1 cellular context compared by ENCODE assay signal in the genomic region with DNA sequence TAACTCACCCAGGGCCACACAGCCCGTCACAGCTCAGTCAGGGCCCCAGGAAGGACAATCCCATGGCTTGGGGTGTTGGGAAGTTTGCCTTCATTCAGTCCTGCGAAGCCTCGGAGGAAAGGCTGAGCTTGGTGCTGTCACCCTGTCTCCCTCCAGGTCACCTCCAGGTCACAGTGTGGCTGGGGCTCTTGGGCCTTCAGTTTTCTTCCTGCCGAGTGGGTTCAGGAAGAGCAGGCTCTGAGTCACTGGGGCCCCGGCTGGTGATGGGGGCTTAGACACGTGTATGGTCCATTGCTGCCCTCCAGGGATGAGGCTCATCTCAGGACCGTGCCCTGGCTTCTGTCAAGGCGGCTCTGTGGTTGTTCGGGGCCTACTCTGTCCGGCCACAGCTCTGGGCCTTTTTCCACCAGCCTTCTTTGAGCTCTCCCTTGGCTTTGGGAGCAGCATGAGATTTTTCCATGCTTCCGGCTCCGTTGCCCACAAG.
TF ChIP-seq lines count a peak whose summit lies in the region.

No MANE protein-coding gene starts in this region.

TF ChIP-seq in HepG2, 621 proteins besides CTCF, POLR2A, EP300 and RAD21 (continued from another document and continues in another):
- TF ChIP-seq SOX13 (IDR thresholded peaks at IDR 0.05) (no peak), SOX13 (CRISPR knock-in tag; conservative IDR thresholded peaks at IDR 0.05 in 1 of 2, IDR thresholded peaks at IDR 0.05 in 1 of 2) (peak in 1 of 2 experiments; percentile 6; a peak in 1 of 4 replicates), PCBP2 (optimal IDR thresholded peaks at IDR 0.05; ENCODE audit: low read depth, low read length, poor library complexity, severe bottlenecking) (no peak), NFYC (CRISPR knock-in tag; IDR thresholded peaks at IDR 0.05) (no peak), HOXA3 (CRISPR knock-in tag; IDR thresholded peaks at IDR 0.05) (no peak), SP2 (CRISPR knock-in tag; IDR thresholded peaks at IDR 0.05) (0 out of 2 replicates have a peak, but pooled peaks have one; percentile 24), ZNF574 (CRISPR knock-in tag; IDR thresholded peaks at IDR 0.05) (0 out of 2 replicates have a peak, but pooled peaks have one; percentile 31), TARDBP (CRISPR knock-in tag; IDR thresholded peaks at IDR 0.05) (no peak), CCAR2 (optimal IDR thresholded peaks at IDR 0.05; ENCODE audit: low read depth, low read length) (no peak), ZC3H13 (CRISPR knock-in tag; IDR thresholded peaks at IDR 0.05) (no peak), ZBTB40 (IDR thresholded peaks at IDR 0.05) (no peak), ZBTB40 (CRISPR knock-in tag; IDR thresholded peaks at IDR 0.05) (no peak), FOSL1 (CRISPR knock-in tag; IDR thresholded peaks at IDR 0.05; ENCODE audit: borderline replicate concordance) (no peak), ZBTB34 (CRISPR knock-in tag; IDR thresholded peaks at IDR 0.05) (0 out of 2 replicates have a peak, but pooled peaks have one; percentile 17), PAF1 (CRISPR knock-in tag; IDR thresholded peaks at IDR 0.05) (no peak), SIX1 (CRISPR knock-in tag; IDR thresholded peaks at IDR 0.05; ENCODE audit: borderline replicate concordance) (no peak), MXD4 (CRISPR knock-in tag; IDR thresholded peaks at IDR 0.05) (no peak), HNRNPUL1 (IDR thresholded peaks at IDR 0.05; ENCODE audit: low read depth, low read length) (no peak), ZFP62 (CRISPR knock-in tag; IDR thresholded peaks at IDR 0.05) (no peak), ZNF224 (CRISPR knock-in tag; IDR thresholded peaks at IDR 0.05) (no peak), REST (IDR thresholded peaks at IDR 0.05; ENCODE audit: borderline replicate concordance in 1 of 2, low read depth in 1 of 2, low read length in 2 of 2) (no peak), CBX5 (CRISPR knock-in tag; IDR thresholded peaks at IDR 0.05; ENCODE audit: borderline replicate concordance) (no peak), TFE3 (CRISPR knock-in tag; IDR thresholded peaks at IDR 0.05) (no peak), GFI1 (CRISPR knock-in tag; IDR thresholded peaks at IDR 0.05; ENCODE audit: borderline replicate concordance) (no peak), SPEN (CRISPR knock-in tag; IDR thresholded peaks at IDR 0.05; ENCODE audit: low read depth) (no peak), ZFX (CRISPR knock-in tag; IDR thresholded peaks at IDR 0.05; ENCODE audit: low read depth) (peak; percentile 51), HOXA5 (CRISPR knock-in tag; IDR thresholded peaks at IDR 0.05) (no peak)
- TF ChIP-seq, protein P1, sequence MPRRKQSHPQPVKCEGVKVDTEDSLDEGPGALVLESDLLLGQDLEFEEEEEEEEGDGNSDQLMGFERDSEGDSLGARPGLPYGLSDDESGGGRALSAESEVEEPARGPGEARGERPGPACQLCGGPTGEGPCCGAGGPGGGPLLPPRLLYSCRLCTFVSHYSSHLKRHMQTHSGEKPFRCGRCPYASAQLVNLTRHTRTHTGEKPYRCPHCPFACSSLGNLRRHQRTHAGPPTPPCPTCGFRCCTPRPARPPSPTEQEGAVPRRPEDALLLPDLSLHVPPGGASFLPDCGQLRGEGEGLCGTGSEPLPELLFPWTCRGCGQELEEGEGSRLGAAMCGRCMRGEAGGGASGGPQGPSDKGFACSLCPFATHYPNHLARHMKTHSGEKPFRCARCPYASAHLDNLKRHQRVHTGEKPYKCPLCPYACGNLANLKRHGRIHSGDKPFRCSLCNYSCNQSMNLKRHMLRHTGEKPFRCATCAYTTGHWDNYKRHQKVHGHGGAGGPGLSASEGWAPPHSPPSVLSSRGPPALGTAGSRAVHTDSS (CRISPR knock-in tag; conservative IDR thresholded peaks at IDR 0.05) = no peak
